Comparison of ENCODE assay signal across 22 cellular contexts in genomic region chr7:80783177-80783687, GRCh38.
DNase-seq lines count a peak whose midpoint lies in the region; ATAC-seq, FAIRE-seq and TF ChIP-seq lines count a peak whose summit lies in the region.
"Had no signal": no experiment of that assay in that cellular context is flagged by ENCODE, and none has a peak within 500 bp of the region (broad histone marks: within the 10 kb centered on the region; RNA-seq: fewer than 3 reads in every experiment).

No MANE protein-coding gene starts in this region.

- FAIRE-seq in urothelium cell line (lab: Jason Lieb, UNC) = peak; percentile 9

- no peaks in the 10 kb centered on the region for H4K20me1 ChIP-seq in neural progenitor cell (ENCODE audit: low read depth)

- H3K9ac ChIP-seq in endodermal cell (ENCODE audit: extremely low read depth, low read length, poor library complexity, severe bottlenecking) = no peak overlapping the region
- no peak overlapping the region for H3K9ac ChIP-seq in neural progenitor cell

- no TSS peak for BruUV-seq in Panc1 (replicated peaks; lab: Mats Ljungman, UMichigan)

- in situ Hi-C loops in Panc1 (cut with HindIII; ENCODE audit: low pct_unique_long_range_greater_than_20kb, low sequenced_read_pairs) = no loop called here

- intact Hi-C loops in Panc1 (cut with micrococcal nuclease; ENCODE audit: unreplicated experiment) = no loop called here

- CTCF ChIA-PET in Panc1 (lab: Charles Lee) = no interaction called here

- H3K4me3 Mint-ChIP-seq in endodermal cell (no peak overlapping the region), neural progenitor cell (peak overlapping the region; percentile 2)
- H3K4me3 Mint-ChIP-seq: activated naive CD8-positive, alpha-beta T cell; immature natural killer cell; neural crest cell; stimulated activated naive CD8-positive, alpha-beta T cell treated with anti-CD3 and anti-CD28 coated beads, Interleukin-15, Interleukin-2, amounts not matched to agents 100 ng/mL and 50 ng/mL, for 24 hours had no signal

- H3K36me3 ChIP-seq in Panc1 (ENCODE audit: control insufficient read depth, insufficient read depth, low read length) = peaks cover 15% of the 10 kb centered on the region
- no peaks in the 10 kb centered on the region for H3K36me3 ChIP-seq in endodermal cell (ENCODE audit: control insufficient read depth, insufficient read depth, low read length)
- no peaks in the 10 kb centered on the region for H3K36me3 ChIP-seq in neural progenitor cell
- H3K36me3 ChIP-seq: SJSA1 had no signal

- DNase-seq in Panc1 (ENCODE audit: low read depth, low spot score) (no peak), endodermal cell (no peak), neural progenitor cell (ENCODE audit: low spot score) (no peak), urothelium cell line (ENCODE audit: low spot score) (no peak), cortex of kidney (lab: John Stamatoyannopoulos, UW) (no peak), NCI-H146 (lab: John Stamatoyannopoulos, UW) (no peak)
- DNase-seq in NK-92 treated with Interleukin-12 subunit alpha and Interleukin-12 subunit beta, amount 100 ng/mL, for 24 hours (lab: John Stamatoyannopoulos, UW) = no peak
- DNase-seq: activated T-cell treated with anti-CD3 and anti-CD28 coated beads, Interleukin-2, amount 50 U/mL, for 48 hours; H7; immature natural killer cell; KBM-7; MV-4-11; NCI-H2081 treated with DMSO at 0.1 percent for 48 hours; NCI-H510A treated with DMSO at 0.1 percent for 48 hours; stimulated activated CD4-positive, alpha-beta T cell treated with anti-CD3 and anti-CD28 coated beads, Interleukin-1b, Interleukin-23, amount 100 ng/mL, for 48 hours had no signal

- no peaks in the 10 kb centered on the region for H3K27me3 ChIP-seq in Panc1 (ENCODE audit: control insufficient read depth, insufficient read depth, low read length)
- no peaks in the 10 kb centered on the region for H3K27me3 ChIP-seq in endodermal cell (ENCODE audit: control insufficient read depth, insufficient read depth, low read length, poor library complexity, severe bottlenecking)
- no peaks in the 10 kb centered on the region for H3K27me3 ChIP-seq in neural progenitor cell
- H3K27me3 ChIP-seq: SJSA1 had no signal

- H3F3A ChIP-seq in neural progenitor cell (ENCODE audit: low read depth) = no peaks in the 10 kb centered on the region

- no peaks in the 10 kb centered on the region for H3K79me2 ChIP-seq in neural progenitor cell (ENCODE audit: low read depth)

- H3K9me3 ChIP-seq in Panc1 (ENCODE audit: control insufficient read depth, insufficient read depth, low read depth, low read length) (no peaks in the 10 kb centered on the region), endodermal cell (ENCODE audit: control insufficient read depth, low read length) (no peaks in the 10 kb centered on the region), neural progenitor cell (ENCODE audit: low read depth) (no peaks in the 10 kb centered on the region)
- H3K9me3 ChIP-seq: SJSA1 had no signal

- H3K27me3 Mint-ChIP-seq in endodermal cell (ENCODE audit: insufficient read depth) (peaks cover 9% of the 10 kb centered on the region), neural progenitor cell (ENCODE audit: insufficient read depth, low read depth) (peaks cover 3% of the 10 kb centered on the region)
- H3K27me3 Mint-ChIP-seq: stimulated activated naive CD8-positive, alpha-beta T cell treated with anti-CD3 and anti-CD28 coated beads, Interleukin-15, Interleukin-2, amounts not matched to agents 100 ng/mL and 50 ng/mL, for 24 hours had no signal

- WGBS in endodermal cell (ENCODE audit: insufficient coverage in 1 of 2, insufficient read length in 1 of 2), 2 experiments = 63 to 91% methylated on average over 3 to 6 of the region's 6 CpGs

- H3K4me3 ChIP-seq in Panc1 (ENCODE audit: low read depth in 2 of 2, low read length in 2 of 2) (no peak overlapping the region), endodermal cell (ENCODE audit: low read length) (no peak overlapping the region), neural progenitor cell (no peak overlapping the region)
- H3K4me3 ChIP-seq: lung, SJSA1 had no signal

- H3K27ac ChIP-seq in Panc1 (ENCODE audit: low read length) = peak overlapping the region; percentile 76
- peak overlapping the region; percentile 81 for H3K27ac ChIP-seq in endodermal cell (ENCODE audit: low read depth, low read length)
- no peak overlapping the region for H3K27ac ChIP-seq in neural progenitor cell
- H3K27ac ChIP-seq: SJSA1 had no signal

- peaks cover 57% of the 10 kb centered on the region for H3K4me1 ChIP-seq in Panc1 (ENCODE audit: control insufficient read depth, insufficient read depth, low read length)
- peaks cover 10% of the 10 kb centered on the region for H3K4me1 ChIP-seq in endodermal cell (ENCODE audit: control insufficient read depth, insufficient read depth, low read length)
- H3K4me1 ChIP-seq in neural progenitor cell = no peaks in the 10 kb centered on the region

- H3K27ac Mint-ChIP-seq in endodermal cell = no peak overlapping the region
- H3K27ac Mint-ChIP-seq in neural progenitor cell = peak overlapping the region; percentile 0
- H3K27ac Mint-ChIP-seq: activated naive CD8-positive, alpha-beta T cell; immature natural killer cell; stimulated activated naive CD8-positive, alpha-beta T cell treated with anti-CD3 and anti-CD28 coated beads, Interleukin-15, Interleukin-2, amounts not matched to agents 100 ng/mL and 50 ng/mL, for 24 hours had no signal

- H2AFZ ChIP-seq in neural progenitor cell (replicated peaks) = no peak overlapping the region

- H3K4me1 Mint-ChIP-seq in endodermal cell = peaks cover 11% of the 10 kb centered on the region
- H3K4me1 Mint-ChIP-seq in neural progenitor cell = peaks cover 38% of the 10 kb centered on the region

- H3K4me2 ChIP-seq in neural progenitor cell = no peak overlapping the region

- ATAC-seq in Panc1 = no peak
- ATAC-seq: activated CD4-positive, CD25-positive, alpha-beta regulatory T cell treated with anti-CD3 and anti-CD28 coated beads, Interleukin-2, amount 50 U/mL, for 24 hours; esophagus mucosa had no signal

- POLR2A ChIA-PET in Panc1 (lab: Charles Lee) = interaction anchor here (0.6 kb wide), 1 partner anchor 13 kb away, joined by 3 read pairs; no protein-coding TSS in a partner anchor

- H3K36me3 Mint-ChIP-seq in endodermal cell (ENCODE audit: low read depth) = no peaks in the 10 kb centered on the region
- peaks cover 11% of the 10 kb centered on the region for H3K36me3 Mint-ChIP-seq in neural progenitor cell
- H3K36me3 Mint-ChIP-seq: activated naive CD8-positive, alpha-beta T cell had no signal

- H3K9me3 Mint-ChIP-seq in endodermal cell = no peaks in the 10 kb centered on the region
- H3K9me3 Mint-ChIP-seq in neural progenitor cell = no peaks in the 10 kb centered on the region
- H3K9me3 Mint-ChIP-seq: neural crest cell had no signal

- TF ChIP-seq CTCF in Panc1 (IDR thresholded peaks at IDR 0.05) (no peak), endodermal cell (conservative IDR thresholded peaks at IDR 0.05) (no peak), neural progenitor cell (IDR thresholded peaks at IDR 0.05) (no peak)
